ENCODE assay signal across 10 cellular contexts in genomic region chr1:83761084-83761760, GRCh38.
A peak's percentile ranks its signal among the peaks of the same experiment; 100 is the strongest.
DNase-seq lines count a peak whose midpoint lies in the region; ATAC-seq, FAIRE-seq and TF ChIP-seq lines count a peak whose summit lies in the region.
"Had no signal": no experiment of that assay in that cellular context is flagged by ENCODE, and none has a peak within 500 bp of the region (broad histone marks: within the 10 kb centered on the region; RNA-seq: fewer than 3 reads in every experiment).

No MANE protein-coding gene starts in this region.

- H3K27ac Mint-ChIP-seq in activated CD8-positive, alpha-beta memory T cell treated with anti-CD3 and anti-CD28 coated beads, Interleukin-2, amount 10 ng/mL, durations not matched to agents 7 days and 5 days = no peak overlapping the region

- DNase-seq in GM12891 (ENCODE audit: insufficient read length, low spot score) = peak; percentile 17
- peak; percentile 45 for DNase-seq in WERI-Rb-1
- no peak for DNase-seq in activated CD8-positive, alpha-beta memory T cell treated with anti-CD3 and anti-CD28 coated beads, Interleukin-2, amount 10 ng/mL, durations not matched to agents 7 days and 5 days
- no peak for DNase-seq in esophagus squamous epithelium (lab: John Stamatoyannopoulos, UW)
- DNase-seq in lower lobe of right lung = no peak
- DNase-seq in activated CD8-positive, alpha-beta memory T cell treated with anti-CD3 and anti-CD28 coated beads for 24 hours = no peak
- DNase-seq: brain microvascular endothelial cell had no signal

- H3K4me1 Mint-ChIP-seq in activated CD8-positive, alpha-beta memory T cell treated with anti-CD3 and anti-CD28 coated beads, Interleukin-2, amount 10 ng/mL, durations not matched to agents 7 days and 5 days = no peaks in the 10 kb centered on the region

- H3K36me3 Mint-ChIP-seq in activated CD8-positive, alpha-beta memory T cell treated with anti-CD3 and anti-CD28 coated beads, Interleukin-2, amount 10 ng/mL, durations not matched to agents 7 days and 5 days = no peaks in the 10 kb centered on the region

- no peaks in the 10 kb centered on the region for H3K36me3 ChIP-seq in WERI-Rb-1
- no peaks in the 10 kb centered on the region for H3K36me3 ChIP-seq in esophagus squamous epithelium
- no peaks in the 10 kb centered on the region for H3K36me3 ChIP-seq in lower lobe of right lung
- H3K36me3 ChIP-seq: brain microvascular endothelial cell had no signal

- no peaks in the 10 kb centered on the region for H3K9me3 Mint-ChIP-seq in activated CD8-positive, alpha-beta memory T cell treated with anti-CD3 and anti-CD28 coated beads, Interleukin-2, amount 10 ng/mL, durations not matched to agents 7 days and 5 days (ENCODE audit: low read depth)

- no peak overlapping the region for H3K4me3 Mint-ChIP-seq in activated CD8-positive, alpha-beta memory T cell treated with anti-CD3 and anti-CD28 coated beads, Interleukin-2, amount 10 ng/mL, durations not matched to agents 7 days and 5 days

- FAIRE-seq in GM12891 (lab: Jason Lieb, UNC) = peak; percentile 96

- 59 to 72% methylated on average over 3 to 4 of the region's 4 CpGs for WGBS in esophagus squamous epithelium, 2 donors

- CTCF ChIA-PET in activated CD8-positive, alpha-beta memory T cell treated with anti-CD3 and anti-CD28 coated beads, Interleukin-2, amount 10 ng/mL, durations not matched to agents 7 days and 5 days (lab: Charles Lee) = no interaction called here

- no peak for TF ChIP-seq CTCF in WERI-Rb-1 (IDR thresholded peaks at IDR 0.05; ENCODE audit: low read depth, low read length)
- no peak for TF ChIP-seq CTCF in esophagus squamous epithelium (IDR thresholded peaks at IDR 0.05)
- no peak for TF ChIP-seq CTCF in lower lobe of right lung (IDR thresholded peaks at IDR 0.05)

- no peak overlapping the region for H3K4me3 ChIP-seq in WERI-Rb-1 (ENCODE audit: low read depth, low read length)
- H3K4me3 ChIP-seq in esophagus squamous epithelium = no peak overlapping the region
- no peak overlapping the region for H3K4me3 ChIP-seq in lower lobe of right lung

- peak; percentile 99 for ATAC-seq in GM19395 (IDR thresholded peaks at IDR 0.05; ENCODE audit: unreplicated experiment)
- peak; percentile 98 for ATAC-seq in HG03097 (IDR thresholded peaks at IDR 0.05; ENCODE audit: low FRiP score, unreplicated experiment)
- no peak for ATAC-seq in activated CD8-positive, alpha-beta memory T cell treated with anti-CD3 and anti-CD28 coated beads, Interleukin-2, amount 10 ng/mL, durations not matched to agents 7 days and 5 days
- ATAC-seq in lower lobe of right lung = no peak
- ATAC-seq: left colon had no signal

- intact Hi-C loops in esophagus squamous epithelium (cut with DNase I) (no loop called here), lower lobe of right lung (cut with DNase I) (no loop called here)

- no peaks in the 10 kb centered on the region for H3K27me3 Mint-ChIP-seq in activated CD8-positive, alpha-beta memory T cell treated with anti-CD3 and anti-CD28 coated beads, Interleukin-2, amount 10 ng/mL, durations not matched to agents 7 days and 5 days

- TF ChIP-seq POLR2A in GM12891 (IDR thresholded peaks at IDR 0.05; ENCODE audit: low read depth, low read length) = no peak
- TF ChIP-seq POLR2A in esophagus squamous epithelium (IDR thresholded peaks at IDR 0.05) = no peak

- H3K27me3 ChIP-seq in WERI-Rb-1 (ENCODE audit: insufficient read depth, low read depth, severe bottlenecking) (no peaks in the 10 kb centered on the region), esophagus squamous epithelium (peaks cover 0 to 3% (median 0%) of the 10 kb centered on the region in 4 donors), lower lobe of right lung (ENCODE audit: low read depth) (no peaks in the 10 kb centered on the region)
- H3K27me3 ChIP-seq: brain microvascular endothelial cell had no signal

- H3K9me3 ChIP-seq in WERI-Rb-1 (ENCODE audit: severe bottlenecking) (no peaks in the 10 kb centered on the region), esophagus squamous epithelium (no peaks in the 10 kb centered on the region), lower lobe of right lung (no peaks in the 10 kb centered on the region)

- H3K27ac ChIP-seq in WERI-Rb-1 (peak overlapping the region; percentile 21; the same call in 1 of the 2 replicates), esophagus squamous epithelium (no peak overlapping the region), lower lobe of right lung (no peak overlapping the region)
- H3K27ac ChIP-seq: brain microvascular endothelial cell had no signal

- no peaks in the 10 kb centered on the region for H3K4me1 ChIP-seq in esophagus squamous epithelium
- H3K4me1 ChIP-seq in lower lobe of right lung = no peaks in the 10 kb centered on the region

TF ChIP-seq in GM12891, 5 proteins besides CTCF, POLR2A, EP300 and RAD21:
- no peak for TF ChIP-seq PAX5 (IDR thresholded peaks at IDR 0.05; ENCODE audit: insufficient read depth, low read length, severe bottlenecking)
- TF ChIP-seq SPI1 (IDR thresholded peaks at IDR 0.05; ENCODE audit: low read depth, low read length) = peak; percentile 91
- TF ChIP-seq TAF1 (IDR thresholded peaks at IDR 0.05; ENCODE audit: low read depth, low read length) = no peak
- peak; percentile 84; the same call in 1 of the 2 replicates for TF ChIP-seq POU2F2 (IDR thresholded peaks at IDR 0.05; ENCODE audit: low read depth, low read length)
- TF ChIP-seq POLR2AphosphoS5 (IDR thresholded peaks at IDR 0.05; ENCODE audit: low read depth, low read length) = no peak

Comparison
In these comparisons a context has a peak if more than half of its experiments do, and no peak if none do; other contexts are left out.
1. DNase-seq: peak in GM12891 (single experiment) and WERI-Rb-1 (single experiment); none in activated CD8-positive, alpha-beta memory T cell treated with anti-CD3 and anti-CD28 coated beads, Interleukin-2, amount 10 ng/mL, durations not matched to agents 7 days and 5 days (single experiment), esophagus squamous epithelium (single experiment), lower lobe of right lung (single experiment) and activated CD8-positive, alpha-beta memory T cell treated with anti-CD3 and anti-CD28 coated beads for 24 hours (single experiment).
2. ATAC-seq: peak in GM19395 (single experiment) and HG03097 (single experiment); none in activated CD8-positive, alpha-beta memory T cell treated with anti-CD3 and anti-CD28 coated beads, Interleukin-2, amount 10 ng/mL, durations not matched to agents 7 days and 5 days (single experiment) and lower lobe of right lung (0 of 2).